ENCODE assay signal across 34 cellular contexts in the genomic region with DNA sequence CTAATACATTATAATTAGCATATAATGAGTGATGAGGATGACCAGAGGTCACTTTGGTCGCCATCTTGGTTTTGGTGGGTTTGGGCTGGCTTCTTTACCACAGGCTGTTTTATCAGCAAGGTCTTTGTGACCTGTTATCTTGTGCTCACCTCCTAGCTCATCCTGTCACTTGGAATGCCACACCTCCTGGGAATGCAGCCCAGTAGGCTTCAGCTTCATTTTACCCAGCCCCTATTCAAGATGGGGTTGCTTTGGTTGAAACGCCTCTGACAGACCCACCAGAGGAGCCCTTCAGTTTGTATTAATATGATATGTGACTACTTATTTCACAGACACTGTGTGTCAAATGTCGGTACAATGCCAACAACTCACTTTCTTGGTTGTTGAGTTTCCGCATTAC. TPM values are rescaled to one million over a fixed set of nuclear protein-coding genes. Genes with fewer than 3 reads are reported as not detected.
"Had no signal": no experiment of that assay in that cellular context is flagged by ENCODE, and none has a peak within 500 bp of the region (broad histone marks: within the 10 kb centered on the region; RNA-seq: fewer than 3 reads in every experiment).

No MANE protein-coding gene starts in this region.

- FAIRE-seq: urothelium cell line had no signal

- H3K27me3 ChIP-seq: suprapubic skin, testis, thyroid gland, tibial nerve, transverse colon, upper lobe of left lung, upper lobe of right lung, uterus, vagina had no signal

- H3K4me3 ChIP-seq: stomach, suprapubic skin, testis, thoracic aorta, thyroid gland, tibial artery, tibial nerve, transverse colon, upper lobe of left lung, upper lobe of right lung, uterus, vagina had no signal

- ATAC-seq: stimulated activated effector memory CD8-positive, alpha-beta T cell treated with anti-CD3 and anti-CD28 coated beads, Interleukin-12 subunit alpha, Interleukin-12 subunit beta, amount 100 ng/mL, for 72 hours; stimulated activated memory B cell treated with anti-CD40 and anti-IgM and Interleukin-4, amounts not matched to agents 10 μg/mL and 1 μg/mL and 100 μg/mL, for 72 hours; stimulated activated naive B cell treated with anti-CD40 and anti-IgM and Interleukin-4, amounts not matched to agents 10 μg/mL and 1 μg/mL and 100 μg/mL, for 72 hours; stimulated activated naive CD8-positive, alpha-beta T cell treated with anti-CD3 and anti-CD28 coated beads, Interleukin-15, amount 100 ng/mL, for 72 hours; stimulated activated naive CD8-positive, alpha-beta T cell treated with anti-CD3 and anti-CD28 coated beads, Interleukin-15, Interleukin-2, amounts not matched to agents 100 U/mL and 50 U/mL, for 24 hours; upper lobe of right lung had no signal

- H3K9me3 Mint-ChIP-seq: stimulated activated effector memory CD8-positive, alpha-beta T cell treated with anti-CD3 and anti-CD28 coated beads, Interleukin-12 subunit alpha, Interleukin-12 subunit beta, amount 100 ng/mL, for 72 hours; stimulated activated memory B cell treated with anti-CD40 and anti-IgM and Interleukin-4, amounts not matched to agents 10 μg/mL and 1 μg/mL and 100 μg/mL, for 72 hours; stimulated activated naive B cell treated with anti-CD40 and anti-IgM and Interleukin-4, amounts not matched to agents 10 μg/mL and 1 μg/mL and 100 μg/mL, for 72 hours; stimulated activated naive CD8-positive, alpha-beta T cell treated with anti-CD3 and anti-CD28 coated beads, Interleukin-15, amount 100 ng/mL, for 72 hours; stimulated activated naive CD8-positive, alpha-beta T cell treated with anti-CD3 and anti-CD28 coated beads, Interleukin-15, Interleukin-2, amounts not matched to agents 100 ng/mL and 50 ng/mL, for 24 hours; type B pancreatic cell had no signal

- DNase-seq: stimulated activated CD4-positive, alpha-beta T cell treated with anti-CD3 and anti-CD28 coated beads, Interleukin-2, amount 100 ng/mL, for 48 hours; stimulated activated CD4-positive, alpha-beta T cell treated with anti-CD3 and anti-CD28 coated beads, Interleukin-4, amount 100 ng/mL, for 1 hour; stimulated activated CD4-positive, alpha-beta T cell treated with anti-CD3 and anti-CD28 coated beads, Interleukin-4, amount 100 ng/mL, for 24 hours; stimulated activated CD4-positive, alpha-beta T cell treated with anti-CD3 and anti-CD28 coated beads, Interleukin-4, amount 100 ng/mL, for 4 hours; stimulated activated CD8-positive, alpha-beta memory T cell treated with anti-CD3 and anti-CD28 coated beads, Interleukin-4, amount 100 ng/mL, for 48 hours; stimulated activated naive B cell treated with anti-CD40 and anti-IgM and Interleukin-4, amounts not matched to agents 10 μg/mL and 1 μg/mL and 100 μg/mL, for 72 hours; stimulated activated naive CD4-positive, alpha-beta T cell; stimulated activated naive CD4-positive, alpha-beta T cell treated with Interleukin-2 at 50 U/mL for 16 hours; stimulated activated naive CD8-positive, alpha-beta T cell treated with anti-CD3 and anti-CD28 coated beads, Interleukin-15, amount 100 ng/mL, for 72 hours; stimulated activated naive CD8-positive, alpha-beta T cell treated with anti-CD3 and anti-CD28 coated beads, Interleukin-15, Interleukin-2, amounts not matched to agents 100 U/mL and 50 U/mL, for 24 hours; stomach; substantia nigra; testis; thyroid gland; tibial artery; transverse colon; trophoblast cell; upper lobe of left lung; upper lobe of right lung; uterus had no signal

- H3K4me3 Mint-ChIP-seq: stimulated activated effector memory CD8-positive, alpha-beta T cell treated with anti-CD3 and anti-CD28 coated beads, Interleukin-12 subunit alpha, Interleukin-12 subunit beta, amount 100 ng/mL, for 72 hours; stimulated activated memory B cell treated with anti-CD40 and anti-IgM and Interleukin-4, amounts not matched to agents 10 μg/mL and 1 μg/mL and 100 μg/mL, for 72 hours; stimulated activated naive B cell treated with anti-CD40 and anti-IgM and Interleukin-4, amounts not matched to agents 10 μg/mL and 1 μg/mL and 100 μg/mL, for 72 hours; stimulated activated naive CD8-positive, alpha-beta T cell treated with anti-CD3 and anti-CD28 coated beads, Interleukin-15, amount 100 ng/mL, for 72 hours; stimulated activated naive CD8-positive, alpha-beta T cell treated with anti-CD3 and anti-CD28 coated beads, Interleukin-15, Interleukin-2, amounts not matched to agents 100 ng/mL and 50 ng/mL, for 24 hours; type B pancreatic cell had no signal

- H3K27ac ChIP-seq: stomach, suprapubic skin, testis, thoracic aorta, thyroid gland, tibial artery, tibial nerve, transverse colon, upper lobe of left lung, upper lobe of right lung, uterus, vagina had no signal

- H3K9me3 ChIP-seq: stomach, suprapubic skin, testis, thoracic aorta, thyroid gland, tibial artery, tibial nerve, transverse colon, upper lobe of left lung, upper lobe of right lung, uterus, vagina had no signal

- H3K27ac Mint-ChIP-seq: stimulated activated effector memory CD8-positive, alpha-beta T cell treated with anti-CD3 and anti-CD28 coated beads, Interleukin-12 subunit alpha, Interleukin-12 subunit beta, amount 100 ng/mL, for 72 hours; stimulated activated memory B cell treated with anti-CD40 and anti-IgM and Interleukin-4, amounts not matched to agents 10 μg/mL and 1 μg/mL and 100 μg/mL, for 72 hours; stimulated activated naive B cell treated with anti-CD40 and anti-IgM and Interleukin-4, amounts not matched to agents 10 μg/mL and 1 μg/mL and 100 μg/mL, for 72 hours; stimulated activated naive CD8-positive, alpha-beta T cell treated with anti-CD3 and anti-CD28 coated beads, Interleukin-15, amount 100 ng/mL, for 72 hours; stimulated activated naive CD8-positive, alpha-beta T cell treated with anti-CD3 and anti-CD28 coated beads, Interleukin-15, Interleukin-2, amounts not matched to agents 100 ng/mL and 50 ng/mL, for 24 hours; type B pancreatic cell had no signal

- H3K4me1 Mint-ChIP-seq: stimulated activated effector memory CD8-positive, alpha-beta T cell treated with anti-CD3 and anti-CD28 coated beads, Interleukin-12 subunit alpha, Interleukin-12 subunit beta, amount 100 ng/mL, for 72 hours; stimulated activated memory B cell treated with anti-CD40 and anti-IgM and Interleukin-4, amounts not matched to agents 10 μg/mL and 1 μg/mL and 100 μg/mL, for 72 hours; stimulated activated naive B cell treated with anti-CD40 and anti-IgM and Interleukin-4, amounts not matched to agents 10 μg/mL and 1 μg/mL and 100 μg/mL, for 72 hours; stimulated activated naive CD8-positive, alpha-beta T cell treated with anti-CD3 and anti-CD28 coated beads, Interleukin-15, amount 100 ng/mL, for 72 hours had no signal

- H3K36me3 Mint-ChIP-seq: stimulated activated effector memory CD8-positive, alpha-beta T cell treated with anti-CD3 and anti-CD28 coated beads, Interleukin-12 subunit alpha, Interleukin-12 subunit beta, amount 100 ng/mL, for 72 hours; stimulated activated memory B cell treated with anti-CD40 and anti-IgM and Interleukin-4, amounts not matched to agents 10 μg/mL and 1 μg/mL and 100 μg/mL, for 72 hours; stimulated activated naive B cell treated with anti-CD40 and anti-IgM and Interleukin-4, amounts not matched to agents 10 μg/mL and 1 μg/mL and 100 μg/mL, for 72 hours; type B pancreatic cell had no signal

- H3K4me1 ChIP-seq: stomach, testis, thyroid gland, tibial artery, tibial nerve, transverse colon, upper lobe of left lung, upper lobe of right lung, uterus, vagina had no signal

- H3K36me3 ChIP-seq: stomach, suprapubic skin, thoracic aorta, thyroid gland, tibial artery, tibial nerve, transverse colon, upper lobe of left lung, upper lobe of right lung, uterus, vagina had no signal

RNA-seq across cellular contexts. Expression of gene FOLR3, which starts 20.2 kb away (rescaled TPM):
- total RNA-seq: suprapubic skin, temporal lobe, thoracic aorta, transverse colon, ureter, urinary bladder, uterus, vagina had no signal

RNA-seq across cellular contexts. Expression of gene FOLR1, which starts 36.2 kb away (rescaled TPM):
- total RNA-seq: subcutaneous adipose tissue, thoracic aorta, transverse colon, vagina had no signal

RNA-seq across cellular contexts. Expression of gene TOMT, which starts 50.0 kb away (rescaled TPM):
- total RNA-seq: stomach, subcutaneous adipose tissue, suprapubic skin, temporal lobe, thoracic aorta, thyroid gland, tibial nerve, transverse colon, upper lobe of right lung, ureter, urinary bladder, uterus, vagina had no signal
- polyA plus RNA-seq: stomach, thymus, urinary bladder had no signal
